In the genomic region with DNA sequence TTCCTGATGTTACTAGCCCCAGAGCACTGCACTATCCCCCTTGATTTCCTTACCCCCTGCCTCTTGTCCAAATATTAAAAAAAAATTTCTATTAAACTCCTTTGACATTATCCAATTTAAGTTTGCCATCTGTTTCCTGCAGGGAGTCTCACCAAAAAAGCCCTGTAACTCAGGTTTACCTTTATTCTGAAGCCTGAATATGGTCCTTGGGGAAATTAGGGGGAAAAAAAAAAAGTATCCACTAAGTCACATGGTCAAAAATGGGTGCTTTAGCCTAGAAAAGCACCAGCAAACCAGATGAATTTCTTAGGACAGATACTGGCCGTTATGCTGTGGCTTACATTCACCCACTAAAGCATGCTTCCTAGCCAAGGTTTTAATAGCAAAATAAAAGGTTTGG, we compare ENCODE assay signal across 16 cellular contexts.
DNase-seq lines count a peak whose midpoint lies in the region; ATAC-seq and TF ChIP-seq lines count a peak whose summit lies in the region.
"Had no signal": no experiment of that assay in that cellular context is flagged by ENCODE, and none has a peak within 500 bp of the region (broad histone marks: within the 10 kb centered on the region; RNA-seq: fewer than 3 reads in every experiment).

No MANE protein-coding gene starts in this region.

- no peaks in the 10 kb centered on the region for H3K9me3 Mint-ChIP-seq in MCF 10A (ENCODE audit: unreplicated experiment)
- H3K9me3 Mint-ChIP-seq: GM23338 had no signal

- H3K27me3 ChIP-seq in left ventricle myocardium inferior (ENCODE audit: low read depth): no peaks in the 10 kb centered on the region
- H3K27me3 ChIP-seq in right atrium auricular region: no peaks in the 10 kb centered on the region
- H3K27me3 ChIP-seq: BLaER1 treated with 17β-estradiol and CSF1 and Interleukin-3, amounts not matched to agents 10 nM and 100 nM had no signal

- H3K36me3 ChIP-seq in left ventricle myocardium inferior: no peaks in the 10 kb centered on the region
- no peaks in the 10 kb centered on the region for H3K36me3 ChIP-seq in right atrium auricular region
- H3K36me3 ChIP-seq: BLaER1 treated with 17β-estradiol and CSF1 and Interleukin-3, amounts not matched to agents 10 nM and 100 nM had no signal

- no peak overlapping the region for H3K27ac ChIP-seq in left ventricle myocardium inferior (replicated peaks)
- no peak overlapping the region for H3K27ac ChIP-seq in right atrium auricular region
- H3K27ac ChIP-seq: BLaER1 treated with 17β-estradiol and CSF1 and Interleukin-3, amounts not matched to agents 10 nM and 100 nM had no signal

- intact Hi-C loops in left ventricle myocardium inferior (cut with micrococcal nuclease): no loop called here
- intact Hi-C loops in MCF 10A (cut with micrococcal nuclease): no loop called here

- no peak for ATAC-seq in HG02973 (IDR thresholded peaks at IDR 0.05; ENCODE audit: unreplicated experiment)
- ATAC-seq: GM23338 had no signal

- no peak overlapping the region for H3K4me3 Mint-ChIP-seq in MCF 10A (ENCODE audit: unreplicated experiment)
- H3K4me3 Mint-ChIP-seq: B cell; CD4-positive, CD25-positive, alpha-beta regulatory T cell; CD8-positive, alpha-beta memory T cell; GM23338 had no signal

- peak overlapping the region; percentile 24 for H3K4me3 ChIP-seq in left ventricle myocardium inferior
- no peak overlapping the region for H3K4me3 ChIP-seq in right atrium auricular region
- H3K4me3 ChIP-seq: BLaER1 treated with 17β-estradiol and CSF1 and Interleukin-3, amounts not matched to agents 10 nM and 100 nM; GM23338 had no signal

- no peak for TF ChIP-seq CTCF in left ventricle myocardium inferior (IDR thresholded peaks at IDR 0.05; ENCODE audit: borderline replicate concordance)
- TF ChIP-seq CTCF in right atrium auricular region (IDR thresholded peaks at IDR 0.05): no peak
- TF ChIP-seq CTCF in MCF 10A (IDR thresholded peaks at IDR 0.05; ENCODE audit: unreplicated experiment): no peak

- CTCF ChIA-PET in MCF 10A (lab: Yijun Ruan, JAX): no interaction called here

- peaks cover 5% of the 10 kb centered on the region for H3K4me1 ChIP-seq in left ventricle myocardium inferior
- no peaks in the 10 kb centered on the region for H3K4me1 ChIP-seq in right atrium auricular region
- H3K4me1 ChIP-seq: BLaER1 treated with 17β-estradiol and CSF1 and Interleukin-3, amounts not matched to agents 10 nM and 100 nM had no signal

- no peaks in the 10 kb centered on the region for H3K36me3 Mint-ChIP-seq in MCF 10A (ENCODE audit: insufficient read depth, unreplicated experiment)
- H3K36me3 Mint-ChIP-seq: CD4-positive, CD25-positive, alpha-beta regulatory T cell; CD8-positive, alpha-beta memory T cell; IgD-negative memory B cell had no signal

- H3K27ac Mint-ChIP-seq in MCF 10A (ENCODE audit: low read depth, unreplicated experiment): no peak overlapping the region
- H3K27ac Mint-ChIP-seq: B cell; CD4-positive, CD25-positive, alpha-beta regulatory T cell; CD8-positive, alpha-beta memory T cell; GM23338 had no signal

- no peaks in the 10 kb centered on the region for H3K4me1 Mint-ChIP-seq in MCF 10A (ENCODE audit: insufficient read depth, unreplicated experiment)
- H3K4me1 Mint-ChIP-seq: CD4-positive, CD25-positive, alpha-beta regulatory T cell; CD8-positive, alpha-beta memory T cell had no signal

- no peaks in the 10 kb centered on the region for H3K9me3 ChIP-seq in left ventricle myocardium inferior (replicated peaks)
- H3K9me3 ChIP-seq in right atrium auricular region: no peaks in the 10 kb centered on the region
- H3K9me3 ChIP-seq: BLaER1 treated with 17β-estradiol and CSF1 and Interleukin-3, amounts not matched to agents 10 nM and 100 nM had no signal

- DNase-seq in left ventricle myocardium inferior (no peak), right atrium auricular region (ENCODE audit: low spot score) (no peak), NCI-H446 treated with DMSO at 0.1 percent for 48 hours (lab: John Stamatoyannopoulos, UW) (peak; percentile 84), cerebellum (ENCODE audit: low spot score) (peak; percentile 21), MCF 10A (ENCODE audit: unreplicated experiment) (no peak), C1 segment of cervical spinal cord (lab: John Stamatoyannopoulos, UW) (no peak)
- DNase-seq: CD4-positive, CD25-positive, alpha-beta regulatory T cell; CD8-positive, alpha-beta memory T cell; COR-L47; GDM1; HCEC 1CT had no signal

- H3K27me3 Mint-ChIP-seq in MCF 10A (ENCODE audit: insufficient read depth, unreplicated experiment): no peaks in the 10 kb centered on the region
- H3K27me3 Mint-ChIP-seq: B cell; CD4-positive, CD25-positive, alpha-beta regulatory T cell had no signal

- POLR2A ChIA-PET in MCF 10A (lab: Yijun Ruan, JAX): interaction anchor here (1.4 to 1.6 kb wide), 2 partner anchors 9 to 11 kb away, joined by 6 read pairs; no protein-coding TSS in a partner anchor

- BruUV-seq in MCF 10A (replicated peaks; lab: Mats Ljungman, UMichigan): no TSS peak

Comparison
In these comparisons a context has a peak if more than half of its experiments do, and no peak if none do; other contexts are left out.
1. DNase-seq: peak in NCI-H446 treated with DMSO at 0.1 percent for 48 hours (single experiment) and cerebellum (single experiment); none in left ventricle myocardium inferior (single experiment), right atrium auricular region (single experiment), MCF 10A (single experiment) and C1 segment of cervical spinal cord (0 of 14).